Comparison of ENCODE assay signal across 1 cellular context in genomic region chr17:55272711-55273578, GRCh38.
TF ChIP-seq lines count a peak whose summit lies in the region.

No MANE protein-coding gene starts in this region.

TF ChIP-seq in A549, 52 proteins besides CTCF, POLR2A, EP300 and RAD21 (continued from another document):
- TF ChIP-seq, protein P1, sequence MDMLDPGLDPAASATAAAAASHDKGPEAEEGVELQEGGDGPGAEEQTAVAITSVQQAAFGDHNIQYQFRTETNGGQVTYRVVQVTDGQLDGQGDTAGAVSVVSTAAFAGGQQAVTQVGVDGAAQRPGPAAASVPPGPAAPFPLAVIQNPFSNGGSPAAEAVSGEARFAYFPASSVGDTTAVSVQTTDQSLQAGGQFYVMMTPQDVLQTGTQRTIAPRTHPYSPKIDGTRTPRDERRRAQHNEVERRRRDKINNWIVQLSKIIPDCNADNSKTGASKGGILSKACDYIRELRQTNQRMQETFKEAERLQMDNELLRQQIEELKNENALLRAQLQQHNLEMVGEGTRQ (IDR thresholded peaks at IDR 0.05): no peak
- TF ChIP-seq MAZ (IDR thresholded peaks at IDR 0.05; ENCODE audit: borderline replicate concordance, low read depth, low read length) (no peak), TP53 (CRISPR knock-in tag; IDR thresholded peaks at IDR 0.05) (no peak), PBX3 (IDR thresholded peaks at IDR 0.05) (no peak), ZSCAN20 (CRISPR knock-in tag; IDR thresholded peaks at IDR 0.05) (no peak), SREBF2 (IDR thresholded peaks at IDR 0.05) (no peak), BCL3 (IDR thresholded peaks at IDR 0.05) (no peak)
